28 cellular contexts compared by ENCODE assay signal in genomic region chr11:28618426-28618825, GRCh38.
A peak's percentile ranks its signal among the peaks of the same experiment; 100 is the strongest.
DNase-seq lines count a peak whose midpoint lies in the region; ATAC-seq, FAIRE-seq and TF ChIP-seq lines count a peak whose summit lies in the region.
"Had no signal": no experiment of that assay in that cellular context is flagged by ENCODE, and none has a peak within 500 bp of the region (broad histone marks: within the 10 kb centered on the region; RNA-seq: fewer than 3 reads in every experiment).

No MANE protein-coding gene starts in this region.

- H3F3A ChIP-seq in PC-3 (ENCODE audit: low read length, unreplicated experiment): no peaks in the 10 kb centered on the region

- H3K9me3 ChIP-seq in PC-3 (ENCODE audit: low read length): no peaks in the 10 kb centered on the region
- H3K9me3 ChIP-seq in keratinocyte (ENCODE audit: control insufficient read depth, low read depth, low read length): no peaks in the 10 kb centered on the region
- H3K9me3 ChIP-seq: lower lobe of right lung, ovary, right atrium auricular region, tibial nerve had no signal

- peaks cover 35% of the 10 kb centered on the region for H3K4me1 ChIP-seq in PC-3 (ENCODE audit: insufficient read depth, low read length)
- peaks cover 31% of the 10 kb centered on the region for H3K4me1 ChIP-seq in keratinocyte (ENCODE audit: control insufficient read depth, extremely low read depth, insufficient read depth, low read length)
- H3K4me1 ChIP-seq: lower lobe of right lung, right atrium auricular region had no signal

- H3K27me3 ChIP-seq in PC-3 (ENCODE audit: low read length): no peaks in the 10 kb centered on the region
- no peaks in the 10 kb centered on the region for H3K27me3 ChIP-seq in keratinocyte (ENCODE audit: control insufficient read depth, extremely low read depth, insufficient read depth, low read length)
- H3K27me3 ChIP-seq: cardiac muscle cell, ovary, right atrium auricular region, tibial nerve had no signal

- ATAC-seq in PC-3 (peak; percentile 18), GM19351 (IDR thresholded peaks at IDR 0.05; ENCODE audit: unreplicated experiment) (no peak), GM19452 (IDR thresholded peaks at IDR 0.05; ENCODE audit: unreplicated experiment) (no peak)
- ATAC-seq: GM12878, lower lobe of right lung had no signal

- no TSS peak for BruUV-seq in PC-3 (replicated peaks; lab: Mats Ljungman, UMichigan)

- DNase-seq in EH (ENCODE audit: low read depth) (peak; percentile 49), PC-3 (peak; percentile 45), dermis blood vessel endothelial cell (peak; percentile 31), keratinocyte (ENCODE audit: low read depth, low spot score) (no peak), NCI-H1417 (lab: John Stamatoyannopoulos, UW) (no peak), iPS-NIHi11 (ENCODE audit: low spot score) (no peak)
- DNase-seq: activated CD4-positive, alpha-beta memory T cell treated with anti-CD3 and anti-CD28 coated beads for 36 hours; activated CD4-positive, CD25-positive, alpha-beta regulatory T cell; activated CD8-positive, alpha-beta memory T cell treated with anti-CD3 and anti-CD28 coated beads, Interleukin-2, amount 50 U/mL, for 4 hours; activated naive CD4-positive, alpha-beta T cell treated with anti-CD3 and anti-CD28 coated beads for 36 hours; C1 segment of cervical spinal cord; COR-L47; cortex of kidney; DMS79 treated with DMSO at 0.1 percent for 48 hours; lower lobe of right lung; NCI-H1105; NCI-H2029; NCI-H2227 treated with DMSO at 0.1 percent for 48 hours; NCI-H774; ovary; RPMI8226; stimulated activated CD4-positive, alpha-beta T cell treated with anti-CD3 and anti-CD28 coated beads, Interleukin-2, amount 100 ng/mL, for 24 hours had no signal

- dilution Hi-C loops in keratinocyte (cut with MboI; ENCODE audit: extremely low pct_ligation_motif_present, low sequenced_read_pairs): no loop called here

- FAIRE-seq in keratinocyte (lab: Jason Lieb, UNC): no peak
- FAIRE-seq: GM12878 had no signal

- H3K9me2 ChIP-seq in PC-3 (replicated peaks; ENCODE audit: low read length): no peaks in the 10 kb centered on the region

- TF ChIP-seq CTCF in PC-3 (conservative IDR thresholded peaks at IDR 0.05; ENCODE audit: low read depth, low read length) (no peak), keratinocyte (optimal IDR thresholded peaks at IDR 0.05 in 1 of 3, IDR thresholded peaks at IDR 0.05 in 1 of 3, conservative IDR thresholded peaks at IDR 0.05 in 1 of 3; ENCODE audit: extremely low read depth in 1 of 3, insufficient read depth in 2 of 3, low read length in 3 of 3) (no peak)

- POLR2A ChIA-PET in PC-3 (lab: Charles Lee; ENCODE audit: unreplicated experiment): no interaction called here

- H3K27ac ChIP-seq in PC-3 (ENCODE audit: low read length): peak overlapping the region; percentile 53
- H3K27ac ChIP-seq in keratinocyte (ENCODE audit: control insufficient read depth, insufficient read depth, low read length): no peak overlapping the region
- H3K27ac ChIP-seq: cardiac muscle cell, lower lobe of right lung, ovary, right atrium auricular region, tibial nerve had no signal

- H3K79me2 ChIP-seq in PC-3 (ENCODE audit: low read length): no peaks in the 10 kb centered on the region
- H3K79me2 ChIP-seq in keratinocyte (ENCODE audit: control insufficient read depth, insufficient read depth, low read length): no peaks in the 10 kb centered on the region

- H4K20me1 ChIP-seq in PC-3 (ENCODE audit: low read length) (no peaks in the 10 kb centered on the region), keratinocyte (ENCODE audit: control insufficient read depth, extremely low read depth, insufficient read depth, low read length) (no peaks in the 10 kb centered on the region)

- H3K36me3 ChIP-seq in PC-3 (ENCODE audit: low read depth, low read length) (no peaks in the 10 kb centered on the region), keratinocyte (ENCODE audit: control insufficient read depth in 2 of 2, extremely low read depth in 1 of 2, insufficient read depth in 2 of 2, low read length in 2 of 2) (no peaks in the 10 kb centered on the region)
- H3K36me3 ChIP-seq: cardiac muscle cell, lower lobe of right lung, ovary, right atrium auricular region, tibial nerve had no signal

- intact Hi-C loops in PC-3 (cut with micrococcal nuclease): no loop called here

- peak overlapping the region; percentile 17; the same call in 1 of the 2 replicates for H3K4me2 ChIP-seq in PC-3 (ENCODE audit: low read length)
- no peak overlapping the region for H3K4me2 ChIP-seq in keratinocyte (ENCODE audit: control insufficient read depth, extremely low read depth, insufficient read depth, low read depth, low read length)

- H3K4me3 ChIP-seq in PC-3 (ENCODE audit: low read length) (no peak overlapping the region), keratinocyte (ENCODE audit: control insufficient read depth in 2 of 3, extremely low read depth in 1 of 3, insufficient read depth in 2 of 3, low read depth in 1 of 3, low read length in 3 of 3) (no peak overlapping the region)
- H3K4me3 ChIP-seq: cardiac muscle cell, GM12878, lower lobe of right lung, ovary, right atrium auricular region, tibial nerve had no signal

- CTCF ChIA-PET in PC-3 (lab: Charles Lee): no interaction called here

- no peaks in the 10 kb centered on the region for H3K9me1 ChIP-seq in keratinocyte (ENCODE audit: control insufficient read depth, extremely low read depth, insufficient read depth, low read length)

- H2AFZ ChIP-seq in PC-3 (ENCODE audit: low read length) (no peak overlapping the region), keratinocyte (ENCODE audit: control insufficient read depth, low read length) (peak overlapping the region; percentile 46)

- H3K9ac ChIP-seq in PC-3 (ENCODE audit: low read length) (no peak overlapping the region), keratinocyte (ENCODE audit: control insufficient read depth, extremely low read depth, insufficient read depth, low read length) (no peak overlapping the region)

Comparison
In these comparisons a context has a peak if more than half of its experiments do, and no peak if none do; other contexts are left out.
1. DNase-seq: peak in EH (single experiment), PC-3 (single experiment) and dermis blood vessel endothelial cell (single experiment); none in keratinocyte (single experiment), NCI-H1417 (0 of 3) and iPS-NIHi11 (single experiment).